10 cellular contexts compared by ENCODE assay signal in genomic region chr6:30787954-30788353, GRCh38. TPM values are rescaled to one million over a fixed set of nuclear protein-coding genes. Genes with fewer than 3 reads are reported as not detected.
DNase-seq lines count a peak whose midpoint lies in the region; ATAC-seq and TF ChIP-seq lines count a peak whose summit lies in the region.
"Had no signal": no experiment of that assay in that cellular context is flagged by ENCODE, and none has a peak within 500 bp of the region (broad histone marks: within the 10 kb centered on the region; RNA-seq: fewer than 3 reads in every experiment).

No MANE protein-coding gene starts in this region.

- peak overlapping the region; percentile 1 to 51 (median 41); a peak in 15 of 22 replicates for H3K9ac ChIP-seq in BLaER1 treated with 17β-estradiol and CSF1 and Interleukin-3, amounts not matched to agents 10 nM and 100 nM
- peak overlapping the region in 1 of 2 donors; percentile 14 for H3K9ac ChIP-seq in mucosa of rectum (ENCODE audit: low read depth in 1 of 2, low read length in 2 of 2)

- H3K9me3 Mint-ChIP-seq in activated T-helper 17 cell treated with anti-CD3 and anti-CD28 coated beads, Interleukin-2, amount 50 U/mL, for 72 hours, result no peaks in the 10 kb centered on the region

- DNase-seq in HT-29 (ENCODE audit: low spot score) (peak; percentile 88), sciatic nerve (ENCODE audit: low spot score) (no peak)
- DNase-seq: MM.1S, SHP77 had no signal

- intact Hi-C loops in sciatic nerve (cut with DNase I), result no loop called here

- peaks cover 43 to 100% (median 88%) of the 10 kb centered on the region in 10 experiments for H3K4me1 ChIP-seq in BLaER1 treated with 17β-estradiol and CSF1 and Interleukin-3, amounts not matched to agents 10 nM and 100 nM
- H3K4me1 ChIP-seq in mucosa of rectum (ENCODE audit: control insufficient read depth in 2 of 2, insufficient read depth in 2 of 2, low read length in 2 of 2), result peaks cover under 1 to 2% of the 10 kb centered on the region in 2 donors

- peak; percentile 61 for ATAC-seq in activated T-helper 17 cell treated with anti-CD3 and anti-CD28 coated beads, Interleukin-2, amount 50 U/mL, for 72 hours (replicated peaks)
- no peak for ATAC-seq in GM21390 (IDR thresholded peaks at IDR 0.05; ENCODE audit: unreplicated experiment)
- no peak for ATAC-seq in GM19351 (IDR thresholded peaks at IDR 0.05; ENCODE audit: unreplicated experiment)
- no peak for ATAC-seq in SK-N-SH treated with all-trans-retinoic acid at 6 μM for 48 hours
- ATAC-seq in sciatic nerve, result no peak

- H3K4me3 Mint-ChIP-seq in activated T-helper 17 cell treated with anti-CD3 and anti-CD28 coated beads, Interleukin-2, amount 50 U/mL, for 72 hours, result peak overlapping the region; percentile 65

- H3K27ac ChIP-seq in BLaER1 treated with 17β-estradiol and CSF1 and Interleukin-3, amounts not matched to agents 10 nM and 100 nM, result peak overlapping the region; percentile 4 to 67 (median 55); a peak in 21 of 22 replicates
- peak overlapping the region; percentile 20 to 48 for H3K27ac ChIP-seq in mucosa of rectum (ENCODE audit: low read depth in 2 of 2, low read length in 2 of 2)

- H3K4me1 Mint-ChIP-seq in activated T-helper 17 cell treated with anti-CD3 and anti-CD28 coated beads, Interleukin-2, amount 50 U/mL, for 72 hours, result peaks cover 42% of the 10 kb centered on the region

- H3K27me3 Mint-ChIP-seq in activated T-helper 17 cell treated with anti-CD3 and anti-CD28 coated beads, Interleukin-2, amount 50 U/mL, for 72 hours, result no peaks in the 10 kb centered on the region

- H3K27ac Mint-ChIP-seq in activated T-helper 17 cell treated with anti-CD3 and anti-CD28 coated beads, Interleukin-2, amount 50 U/mL, for 72 hours, result peak overlapping the region; percentile 84

- no peaks in the 10 kb centered on the region for H3K36me3 Mint-ChIP-seq in activated T-helper 17 cell treated with anti-CD3 and anti-CD28 coated beads, Interleukin-2, amount 50 U/mL, for 72 hours (ENCODE audit: low read depth)

- H3K27me3 ChIP-seq in BLaER1 treated with 17β-estradiol and CSF1 and Interleukin-3, amounts not matched to agents 10 nM and 100 nM, result no peaks in the 10 kb centered on the region
- H3K27me3 ChIP-seq in mucosa of rectum (ENCODE audit: control insufficient read depth in 2 of 2, insufficient read depth in 2 of 2, low read length in 2 of 2), result no peaks in the 10 kb centered on the region

- H3K4me3 ChIP-seq in BLaER1 treated with 17β-estradiol and CSF1 and Interleukin-3, amounts not matched to agents 10 nM and 100 nM, result no peak overlapping the region
- no peak overlapping the region for H3K4me3 ChIP-seq in mucosa of rectum (ENCODE audit: low read length in 2 of 2)

- H4K20me1 ChIP-seq in BLaER1 treated with 17β-estradiol and CSF1 and Interleukin-3, amounts not matched to agents 10 nM and 100 nM, result no peaks in the 10 kb centered on the region

- H3K9me3 ChIP-seq in BLaER1 treated with 17β-estradiol and CSF1 and Interleukin-3, amounts not matched to agents 10 nM and 100 nM (replicated peaks in 1 of 11), result peaks cover 0 to 7% (median 5%) of the 10 kb centered on the region in 11 experiments; a peak in 8 of 22 replicates
- no peaks in the 10 kb centered on the region for H3K9me3 ChIP-seq in mucosa of rectum (ENCODE audit: control insufficient read depth in 2 of 2, low read length in 2 of 2)

- H3K4me2 ChIP-seq in BLaER1 treated with 17β-estradiol and CSF1 and Interleukin-3, amounts not matched to agents 10 nM and 100 nM, result peak overlapping the region; percentile 54 to 91 (median 76)

- H3K36me3 ChIP-seq in BLaER1 treated with 17β-estradiol and CSF1 and Interleukin-3, amounts not matched to agents 10 nM and 100 nM, result no peaks in the 10 kb centered on the region
- no peaks in the 10 kb centered on the region for H3K36me3 ChIP-seq in mucosa of rectum (ENCODE audit: control insufficient read depth in 2 of 2, insufficient read depth in 2 of 2, low read length in 2 of 2)

TF ChIP-seq in SK-N-SH treated with all-trans-retinoic acid at 6 μM for 48 hours, 23 proteins besides CTCF, POLR2A, EP300 and RAD21:
- TF ChIP-seq ARNTL (CRISPR knock-in tag; IDR thresholded peaks at IDR 0.05; ENCODE audit: borderline replicate concordance, low read depth) (no peak), ISL1 (CRISPR knock-in tag; IDR thresholded peaks at IDR 0.05) (no peak), BACH2 (CRISPR knock-in tag; IDR thresholded peaks at IDR 0.05; ENCODE audit: borderline replicate concordance) (no peak), TOX (CRISPR knock-in tag; IDR thresholded peaks at IDR 0.05; ENCODE audit: borderline replicate concordance) (no peak), CSDC2 (CRISPR knock-in tag; IDR thresholded peaks at IDR 0.05) (no peak), OSR1 (CRISPR knock-in tag; IDR thresholded peaks at IDR 0.05) (no peak), ZFP3 (CRISPR knock-in tag; IDR thresholded peaks at IDR 0.05) (no peak), PPARA (CRISPR knock-in tag; IDR thresholded peaks at IDR 0.05; ENCODE audit: borderline replicate concordance) (no peak), PATZ1 (CRISPR knock-in tag; IDR thresholded peaks at IDR 0.05; ENCODE audit: borderline replicate concordance) (no peak), ZNF70 (CRISPR knock-in tag; IDR thresholded peaks at IDR 0.05) (no peak)

RNA-seq across cellular contexts. Expression of gene IER3, which starts 43.6 kb away (rescaled TPM):
- total RNA-seq in HT-29 (2014; rRNA removed; shearing (Covaris generic)), result 200 and 206 TPM in 2 replicates
- total RNA-seq in activated T-helper 17 cell treated with anti-CD3 and anti-CD28 coated beads, Interleukin-2, amount 50 U/mL, for 72 hours, result 100 to 1,000 TPM in 1 of 2 donors, 10 to 100 TPM in 1; 55.6 to 617 TPM
- total RNA-seq in sciatic nerve, result 40.7 TPM

RNA-seq across cellular contexts. Expression of gene FLOT1, which starts 45.5 kb away (rescaled TPM):
- total RNA-seq in HT-29 (2014; rRNA removed; shearing (Covaris generic)), result 142 and 152 TPM in 2 replicates
- 100 to 1,000 TPM; 152 to 161 TPM for total RNA-seq in activated T-helper 17 cell treated with anti-CD3 and anti-CD28 coated beads, Interleukin-2, amount 50 U/mL, for 72 hours
- 172 TPM for total RNA-seq in sciatic nerve
